In the genomic region with DNA sequence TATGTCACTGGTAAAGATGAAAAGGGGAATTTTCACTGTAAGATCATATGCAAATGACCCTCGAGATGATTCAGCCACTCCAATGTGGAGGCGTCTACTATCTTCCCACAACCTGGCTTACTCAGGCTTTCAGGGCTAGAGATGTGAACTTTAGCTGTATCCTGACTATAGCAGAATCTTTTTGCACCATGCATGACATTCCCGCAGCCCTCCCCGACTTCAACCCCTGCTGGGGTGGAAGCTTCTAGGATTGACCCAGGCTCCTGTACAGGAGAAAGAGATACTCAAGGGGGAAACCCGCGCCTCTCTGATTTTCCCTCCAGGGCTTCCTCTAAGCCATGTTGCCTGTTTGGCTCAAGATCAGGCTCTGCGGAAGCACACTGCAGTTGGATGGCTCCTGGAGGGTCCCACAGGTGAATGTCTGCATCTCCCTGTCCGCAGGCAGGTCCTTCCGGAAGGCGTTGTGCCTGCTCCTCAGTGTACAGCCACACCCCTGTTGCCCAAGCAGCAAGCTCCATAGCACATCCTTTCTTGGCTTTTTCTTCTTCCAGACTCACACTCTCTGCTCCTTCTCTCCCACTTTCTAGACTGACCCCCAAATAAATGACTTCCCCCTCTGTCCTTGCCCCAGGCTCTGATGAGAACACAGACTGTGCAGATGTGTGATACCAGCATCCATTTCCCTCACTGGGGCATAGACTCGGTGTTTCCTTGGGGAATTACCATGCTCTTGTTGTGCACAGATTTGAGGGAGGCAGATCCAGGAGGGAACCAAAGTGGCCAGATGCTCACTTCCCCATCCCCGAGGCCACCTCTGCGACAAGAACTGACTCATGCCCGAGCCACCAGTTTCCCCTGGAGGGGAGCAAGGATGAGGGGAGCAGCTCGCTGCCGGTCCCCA, we compare ENCODE assay signal across 10 cellular contexts. TPM values are rescaled to one million over a fixed set of nuclear protein-coding genes. Genes with fewer than 3 reads are reported as not detected.
DNase-seq lines count a peak whose midpoint lies in the region; ATAC-seq and TF ChIP-seq lines count a peak whose summit lies in the region.
"Had no signal": no experiment of that assay in that cellular context is flagged by ENCODE, and none has a peak within 500 bp of the region (broad histone marks: within the 10 kb centered on the region; RNA-seq: fewer than 3 reads in every experiment).

No MANE protein-coding gene starts in this region.

- WGBS in sigmoid colon, 2 donors, result 56 to 59% methylated on average over 16 of the region's 16 CpGs

- intact Hi-C loops in sigmoid colon (cut with DNase I), result no loop called here

- H3K36me3 ChIP-seq in sigmoid colon, result no peaks in the 10 kb centered on the region

- ATAC-seq in GM19351 (IDR thresholded peaks at IDR 0.05; ENCODE audit: unreplicated experiment) (peak; percentile 82), HG02973 (IDR thresholded peaks at IDR 0.05; ENCODE audit: unreplicated experiment) (peak; percentile 77)

- peaks cover 4 to 79% (median 12%) of the 10 kb centered on the region in 3 donors for H3K27me3 ChIP-seq in sigmoid colon

- no peak overlapping the region for H3K27ac ChIP-seq in sigmoid colon

- TF ChIP-seq CTCF in sigmoid colon (IDR thresholded peaks at IDR 0.05), result no peak

- peak; percentile 41 for DNase-seq in activated naive CD4-positive, alpha-beta T cell treated with anti-CD3 and anti-CD28 coated beads, Interleukin-2, amount 50 U/mL, for 16 hours
- DNase-seq in stimulated activated CD4-positive, alpha-beta T cell treated with anti-CD3 and anti-CD28 coated beads, Interleukin-2, amount 100 ng/mL, for 48 hours, result peak; percentile 23 to 33
- DNase-seq in NCI-H146 treated with DMSO at 0.1 percent for 48 hours (lab: John Stamatoyannopoulos, UW; ENCODE audit: unreplicated experiment), result no peak
- DNase-seq in sigmoid colon, result no peak
- DNase-seq in HPDE6-E6E7 (ENCODE audit: extremely low spot score), result no peak
- DNase-seq in NCI-H510A treated with DMSO at 0.1 percent for 48 hours (lab: John Stamatoyannopoulos, UW), result no peak
- DNase-seq: activated naive CD8-positive, alpha-beta T cell treated with anti-CD3 and anti-CD28 coated beads, Interleukin-2, amount 10 ng/mL, durations not matched to agents 7 days and 5 days; foreskin melanocyte had no signal

- peaks cover 0 to 4% (median 1%) of the 10 kb centered on the region in 4 donors for H3K9me3 ChIP-seq in sigmoid colon

- TF ChIP-seq EP300 in sigmoid colon (IDR thresholded peaks at IDR 0.05), result no peak

- no peaks in the 10 kb centered on the region for H3K4me1 ChIP-seq in sigmoid colon

- no peak overlapping the region for H3K4me3 ChIP-seq in sigmoid colon

- no peak for TF ChIP-seq POLR2A in sigmoid colon (IDR thresholded peaks at IDR 0.05)

RNA-seq across cellular contexts. Expression of gene POP4, which starts 29.1 kb away (rescaled TPM):
- 10 to 100 TPM; 33.5 to 58.5 (median 52.1) TPM for total RNA-seq in sigmoid colon
- 100 to 1,000 TPM in 1 of 3 donors, 10 to 100 TPM in 2; 68.5 to 103 (median 92.1) TPM for polyA plus RNA-seq in sigmoid colon

RNA-seq across cellular contexts. Expression of gene VSTM2B, which starts 51.2 kb away (rescaled TPM):
- under 1 TPM in 1 of 4 donors, not detected in 3; 0.41 TPM for total RNA-seq in sigmoid colon
- polyA plus RNA-seq in sigmoid colon, result not detected
- total RNA-seq: activated naive CD8-positive, alpha-beta T cell treated with anti-CD3 and anti-CD28 coated beads, Interleukin-2, amount 10 ng/mL, durations not matched to agents 7 days and 5 days had no signal

Comparison
In these comparisons a context has a peak if more than half of its experiments do, and no peak if none do; other contexts are left out.
1. DNase-seq: peak in activated naive CD4-positive, alpha-beta T cell treated with anti-CD3 and anti-CD28 coated beads, Interleukin-2, amount 50 U/mL, for 16 hours (single experiment) and stimulated activated CD4-positive, alpha-beta T cell treated with anti-CD3 and anti-CD28 coated beads, Interleukin-2, amount 100 ng/mL, for 48 hours (2 of 2); none in NCI-H146 treated with DMSO at 0.1 percent for 48 hours (single experiment), sigmoid colon (single experiment), HPDE6-E6E7 (single experiment) and NCI-H510A treated with DMSO at 0.1 percent for 48 hours (single experiment).